8 cellular contexts compared by ENCODE assay signal in the genomic region with DNA sequence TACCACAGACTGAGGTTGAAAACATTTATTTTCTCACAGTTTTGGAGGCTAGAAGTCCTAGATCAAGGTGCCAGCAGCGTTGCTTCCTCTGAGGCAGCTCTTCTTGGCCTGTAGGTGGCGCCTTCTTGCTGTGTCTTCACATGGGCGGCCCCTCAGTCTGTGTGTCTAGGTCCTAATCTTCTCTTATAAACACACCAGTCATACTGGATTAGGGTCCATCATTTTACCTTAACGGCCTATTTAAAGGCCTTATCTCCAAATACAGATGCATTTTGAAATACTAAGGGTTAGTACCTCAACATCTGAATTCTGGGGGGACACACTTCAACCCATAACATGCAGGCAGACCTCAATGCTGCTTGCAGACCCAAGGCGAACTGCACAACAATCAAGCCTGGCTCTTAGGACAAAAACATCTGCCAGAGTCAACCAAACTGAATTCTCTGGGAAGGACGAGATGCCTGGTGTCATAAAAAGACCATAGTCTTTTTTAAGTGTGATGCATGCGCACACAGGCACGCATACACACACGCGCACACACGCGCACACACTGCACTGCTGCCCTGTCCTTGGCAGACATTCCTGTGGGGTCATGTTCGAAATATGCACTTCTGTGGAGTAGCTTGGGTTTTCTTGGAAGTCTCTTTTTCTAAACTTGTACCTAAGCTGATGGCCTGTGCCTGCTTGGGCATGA. TPM values are rescaled to one million over a fixed set of nuclear protein-coding genes. Genes with fewer than 3 reads are reported as not detected.
DNase-seq lines count a peak whose midpoint lies in the region; ATAC-seq and TF ChIP-seq lines count a peak whose summit lies in the region.

No MANE protein-coding gene starts in this region.

- peaks cover 1 to 3% (median 2%) of the 10 kb centered on the region in 3 donors for H3K27me3 Mint-ChIP-seq in CD14-positive monocyte (ENCODE audit: low read depth in 3 of 3)

- no peaks in the 10 kb centered on the region for H3K36me3 Mint-ChIP-seq in CD14-positive monocyte

- no peaks in the 10 kb centered on the region for H3K4me1 ChIP-seq in SJCRH30
- H3K4me1 ChIP-seq in heart left ventricle: peaks cover 0 to 32% (median 9%) of the 10 kb centered on the region in 12 donors

- TF ChIP-seq POLR2A in heart left ventricle (IDR thresholded peaks at IDR 0.05): no peak

- peak overlapping the region; percentile 70 to 74 for H3K4me3 Mint-ChIP-seq in CD14-positive monocyte

- H3K4me1 Mint-ChIP-seq in CD14-positive monocyte: peaks cover 51% of the 10 kb centered on the region

- H3K27me3 ChIP-seq in SJCRH30 (no peaks in the 10 kb centered on the region), heart left ventricle (no peaks in the 10 kb centered on the region)

- intact Hi-C loops in CD14-positive monocyte (cut with micrococcal nuclease): no loop called here
- intact Hi-C loops in heart left ventricle (cut with DNase I): loop anchor here in 1 of 10 donors (10.0 kb wide), 1 partner anchor 206 kb away; no protein-coding TSS in a partner anchor

- DNase-seq in CD14-positive monocyte (ENCODE audit: low spot score) (peak; percentile 67), LoVo (ENCODE audit: low spot score) (peak; percentile 63), SJCRH30 (peak; percentile 58 to 70), heart left ventricle (peak in 4 of 5 donors; percentile 55 to 76 (median 63)), putamen (ENCODE audit: low spot score) (peak; percentile 66)
- peak; percentile 58 for DNase-seq in activated gamma-delta T cell treated with anti-CD3 and anti-CD28 coated beads, Interleukin-2, amount 50 U/mL, for 16 hours (ENCODE audit: low read depth)

- H3K9me3 Mint-ChIP-seq in CD14-positive monocyte: no peaks in the 10 kb centered on the region

- H3K4me3 ChIP-seq in SJCRH30 (no peak overlapping the region), heart left ventricle (no peak overlapping the region)

- TF ChIP-seq CTCF in CD14-positive monocyte (IDR thresholded peaks at IDR 0.05) (peak; percentile 87), heart left ventricle (IDR thresholded peaks at IDR 0.05) (peak; percentile 51 to 85 (median 72))

- 44 to 60% (median 48%) methylated on average over 9 to 13 of the region's 13 CpGs for WGBS in heart left ventricle, 4 donors

- H3K27ac Mint-ChIP-seq in CD14-positive monocyte: peak overlapping the region; percentile 79 to 96 (median 92)

- ATAC-seq in GM19395 (IDR thresholded peaks at IDR 0.05; ENCODE audit: unreplicated experiment): peak; percentile 55
- no peak for ATAC-seq in heart left ventricle
- ATAC-seq in HG02970 (IDR thresholded peaks at IDR 0.05; ENCODE audit: low FRiP score, unreplicated experiment): no peak

- H3K9me3 ChIP-seq in SJCRH30 (replicated peaks): no peaks in the 10 kb centered on the region
- H3K9me3 ChIP-seq in heart left ventricle: no peaks in the 10 kb centered on the region

- H3K27ac ChIP-seq in SJCRH30: no peak overlapping the region
- no peak overlapping the region for H3K27ac ChIP-seq in heart left ventricle

- H3K36me3 ChIP-seq in SJCRH30: no peaks in the 10 kb centered on the region
- H3K36me3 ChIP-seq in heart left ventricle: no peaks in the 10 kb centered on the region

RNA-seq across cellular contexts. Expression of gene RMC1, which starts 4.3 kb away (rescaled TPM):
- 10 to 100 TPM; 21.9 to 30.1 TPM for polyA plus RNA-seq in CD14-positive monocyte
- total RNA-seq in SJCRH30 (2014; rRNA removed; shearing (Covaris generic)): 18.6 and 18.8 TPM in 2 replicates
- 10 to 100 TPM; 12.2 to 24.2 (median 17.3) TPM for total RNA-seq in heart left ventricle
- polyA plus RNA-seq in heart left ventricle: 10 to 100 TPM; 24.9 to 27.8 TPM

RNA-seq across cellular contexts. Expression of gene RIOK3, which starts 45.9 kb away (rescaled TPM):
- 10 to 100 TPM; 50.9 to 62.2 TPM for polyA plus RNA-seq in CD14-positive monocyte
- 18.1 and 20.5 TPM in 2 replicates for total RNA-seq in SJCRH30 (2014; rRNA removed; shearing (Covaris generic))
- total RNA-seq in heart left ventricle: 10 to 100 TPM; 43.4 to 76.2 (median 51.1) TPM
- polyA plus RNA-seq in heart left ventricle: 10 to 100 TPM; 32.3 to 57.9 TPM
